9 cellular contexts compared by ENCODE assay signal in genomic region chr10:89001024-89001423, GRCh38. TPM values are rescaled to one million over a fixed set of nuclear protein-coding genes. Genes with fewer than 3 reads are reported as not detected.
A peak's percentile ranks its signal among the peaks of the same experiment; 100 is the strongest.
DNase-seq lines count a peak whose midpoint lies in the region; FAIRE-seq and TF ChIP-seq lines count a peak whose summit lies in the region.
"Had no signal": no experiment of that assay in that cellular context is flagged by ENCODE, and none has a peak within 500 bp of the region (broad histone marks: within the 10 kb centered on the region; RNA-seq: fewer than 3 reads in every experiment).

No MANE protein-coding gene starts in this region.

- H3K36me3 ChIP-seq in SK-N-SH (replicated peaks in 1 of 2; ENCODE audit: control insufficient read depth in 1 of 2, insufficient read depth in 2 of 2, low read length in 1 of 2) (peaks cover 11 to 16% of the 10 kb centered on the region in 2 experiments), esophagus squamous epithelium (peaks cover 0 to 28% (median 0%) of the 10 kb centered on the region in 3 donors), stomach smooth muscle (ENCODE audit: control insufficient read depth in 2 of 2, insufficient read depth in 2 of 2, low read length in 2 of 2) (peaks cover 0 to 7% of the 10 kb centered on the region in 2 donors)

- no peaks in the 10 kb centered on the region for H3K9me3 ChIP-seq in SK-N-SH
- no peaks in the 10 kb centered on the region for H3K9me3 ChIP-seq in esophagus squamous epithelium
- H3K9me3 ChIP-seq in stomach smooth muscle (ENCODE audit: control insufficient read depth in 2 of 2, low read length in 2 of 2) = no peaks in the 10 kb centered on the region

- no peak for TF ChIP-seq POLR2A in esophagus squamous epithelium (IDR thresholded peaks at IDR 0.05)

- H3K27me3 ChIP-seq in SK-N-SH (ENCODE audit: insufficient read depth) = no peaks in the 10 kb centered on the region
- no peaks in the 10 kb centered on the region for H3K27me3 ChIP-seq in esophagus squamous epithelium
- H3K27me3 ChIP-seq in stomach smooth muscle (ENCODE audit: control insufficient read depth in 1 of 2, insufficient read depth in 2 of 2, low read length in 2 of 2) = no peaks in the 10 kb centered on the region

- H4K20me1 ChIP-seq in SK-N-SH (ENCODE audit: insufficient read depth) = no peaks in the 10 kb centered on the region

- H3K27ac ChIP-seq in SK-N-SH (ENCODE audit: low read depth in 2 of 2, low read length in 1 of 2) = 0 out of 4 replicates have a peak overlapping the region, but pooled peaks of 1 of the 2 experiments have one; percentile 2
- H3K27ac ChIP-seq in esophagus squamous epithelium = peak overlapping the region in 3 of 4 donors; percentile 49 to 75 (median 72)
- peak overlapping the region; percentile 6 for H3K27ac ChIP-seq in stomach smooth muscle (ENCODE audit: low read length)

- 86% methylated on average over 2 of the region's 2 CpGs for WGBS in SK-N-SH (ENCODE audit: low lambda C conversion rate)
- 42 to 43% methylated on average over 2 of the region's 2 CpGs for WGBS in esophagus squamous epithelium, 2 donors

- no peaks in the 10 kb centered on the region for H3K9me3 Mint-ChIP-seq in activated T-cell treated with anti-CD3 and anti-CD28 coated beads, Interleukin-2, amount 50 U/mL, for 24 hours

- peaks cover 55% of the 10 kb centered on the region; the same call in 1 of the 2 replicates for H3K79me2 ChIP-seq in SK-N-SH (ENCODE audit: insufficient read depth)

- peaks cover 33% of the 10 kb centered on the region for H3K36me3 Mint-ChIP-seq in activated T-cell treated with anti-CD3 and anti-CD28 coated beads, Interleukin-2, amount 50 U/mL, for 24 hours (ENCODE audit: low read depth)

- peaks cover 15% of the 10 kb centered on the region for H3F3A ChIP-seq in SK-N-SH (replicated peaks; ENCODE audit: insufficient read depth)

- TF ChIP-seq EP300 in SK-N-SH (IDR thresholded peaks at IDR 0.05; ENCODE audit: borderline replicate concordance in 1 of 2, low read depth in 1 of 2, low read length in 1 of 2) = no peak

- no peaks in the 10 kb centered on the region for H3K9me2 ChIP-seq in SK-N-SH

- peaks cover 3 to 27% of the 10 kb centered on the region in 2 experiments; a peak in 2 of 4 replicates for H3K4me1 ChIP-seq in SK-N-SH (ENCODE audit: control insufficient read depth in 1 of 2, insufficient read depth in 2 of 2, low read depth in 1 of 2, low read length in 1 of 2)
- H3K4me1 ChIP-seq in esophagus squamous epithelium = peaks cover 4 to 80% (median 15%) of the 10 kb centered on the region in 3 donors
- peaks cover 8% of the 10 kb centered on the region for H3K4me1 ChIP-seq in stomach smooth muscle (ENCODE audit: control insufficient read depth, insufficient read depth, low read length)

- H3K4me3 Mint-ChIP-seq in activated T-cell treated with anti-CD3 and anti-CD28 coated beads, Interleukin-2, amount 50 U/mL, for 24 hours = peak overlapping the region; percentile 74

- H3K27me3 Mint-ChIP-seq in activated T-cell treated with anti-CD3 and anti-CD28 coated beads, Interleukin-2, amount 50 U/mL, for 24 hours = no peaks in the 10 kb centered on the region

- H3K4me3 ChIP-seq in SK-N-SH (ENCODE audit: low read depth in 2 of 2, low read length in 1 of 2) (no peak overlapping the region), esophagus squamous epithelium (peak overlapping the region in 1 of 4 donors; percentile 6), stomach smooth muscle (ENCODE audit: low read length in 2 of 2) (no peak overlapping the region)

- POLR2A ChIA-PET in SK-N-SH (lab: Yijun Ruan, JAX) = no interaction called here

- no peak overlapping the region for H2AFZ ChIP-seq in SK-N-SH (ENCODE audit: low read depth)

- DNase-seq in activated T-cell treated with anti-CD3 and anti-CD28 coated beads, Interleukin-2, amount 50 U/mL, for 24 hours = no peak
- no peak for DNase-seq in activated T-cell treated with anti-CD3 and anti-CD28 coated beads, Interleukin-2, amount 50 U/mL, for 1 hour
- DNase-seq in SK-N-SH = no peak
- no peak for DNase-seq in esophagus squamous epithelium (lab: John Stamatoyannopoulos, UW)
- DNase-seq in NCI-H1930 (lab: John Stamatoyannopoulos, UW) = no peak
- no peak for DNase-seq in RCC 7860 (ENCODE audit: low spot score)
- DNase-seq in retina = no peak
- DNase-seq: NCI-H526 had no signal

- no peak for TF ChIP-seq CTCF in SK-N-SH (IDR thresholded peaks at IDR 0.05)
- no peak for TF ChIP-seq CTCF in esophagus squamous epithelium (IDR thresholded peaks at IDR 0.05)

- intact Hi-C loops in esophagus squamous epithelium (cut with DNase I) = no loop called here

- peaks cover 64% of the 10 kb centered on the region for H3K4me1 Mint-ChIP-seq in activated T-cell treated with anti-CD3 and anti-CD28 coated beads, Interleukin-2, amount 50 U/mL, for 24 hours (ENCODE audit: low read depth)

- 0 out of 2 replicates have a peak overlapping the region, but pooled peaks have one; percentile 4 for H3K4me2 ChIP-seq in SK-N-SH

- FAIRE-seq in RCC 7860 (lab: Jason Lieb, UNC) = no peak

- TF ChIP-seq RAD21 in SK-N-SH (IDR thresholded peaks at IDR 0.05; ENCODE audit: low read length) = no peak

- H3K9ac ChIP-seq in SK-N-SH = no peak overlapping the region
- H3K9ac ChIP-seq in stomach smooth muscle (ENCODE audit: low read length in 2 of 2) = no peak overlapping the region

- H3K27ac Mint-ChIP-seq in activated T-cell treated with anti-CD3 and anti-CD28 coated beads, Interleukin-2, amount 50 U/mL, for 24 hours = peak overlapping the region; percentile 90

- CTCF ChIA-PET in SK-N-SH (lab: Yijun Ruan, JAX) = interaction anchor here (0.7 to 1.9 kb wide), 3 partner anchors 14 to 217 kb away, joined by 3 to 5 read pairs (median 5); no protein-coding TSS in a partner anchor

TF ChIP-seq in SK-N-SH, 30 proteins besides CTCF, POLR2A, EP300 and RAD21 (continues in another document):
- TF ChIP-seq RXRA (IDR thresholded peaks at IDR 0.05; ENCODE audit: borderline replicate concordance, low read depth) (no peak), SMC3 (IDR thresholded peaks at IDR 0.05; ENCODE audit: low read depth, low read length) (no peak), REST (IDR thresholded peaks at IDR 0.05; ENCODE audit: low read depth, low read length) (no peak), NFIC (IDR thresholded peaks at IDR 0.05; ENCODE audit: borderline replicate concordance) (no peak), MXI1 (IDR thresholded peaks at IDR 0.05; ENCODE audit: low read depth, low read length) (no peak), GATA2 (CRISPR knock-in tag; IDR thresholded peaks at IDR 0.05) (no peak), IRF3 (IDR thresholded peaks at IDR 0.05; ENCODE audit: low read depth, low read length) (no peak), USF1 (IDR thresholded peaks at IDR 0.05; ENCODE audit: borderline replicate concordance, low read depth) (no peak), FOXM1 (IDR thresholded peaks at IDR 0.05; ENCODE audit: low read depth) (no peak)

RNA-seq across cellular contexts. Expression of gene FAS, which starts 10.4 kb away (rescaled TPM):
- 31.5 and 44.2 TPM in 2 replicates for polyA plus RNA-seq in SK-N-SH (2012; rRNA removed)
- 37.8 and 39.8 TPM in 2 replicates for polyA plus RNA-seq in SK-N-SH (2012; cell fraction: cytosol; rRNA removed)
- 24.3 and 50.5 TPM in 2 replicates for polyA plus RNA-seq in SK-N-SH (2012; cell fraction: nucleus; rRNA removed)
- 10 to 100 TPM; 14.9 to 33.6 (median 19.4) TPM for total RNA-seq in esophagus squamous epithelium

RNA-seq across cellular contexts. Expression of gene ACTA2, which starts 48.5 kb away (rescaled TPM):
- 119 and 130 TPM in 2 replicates for polyA plus RNA-seq in SK-N-SH (2012; rRNA removed)
- polyA plus RNA-seq in SK-N-SH (2012; cell fraction: cytosol; rRNA removed) = 128 and 149 TPM in 2 replicates
- polyA plus RNA-seq in SK-N-SH (2012; cell fraction: nucleus; rRNA removed) = 146 and 161 TPM in 2 replicates
- 1,000 to 10,000 TPM in 1 of 4 donors, 100 to 1,000 TPM in 2, 10 to 100 TPM in 1; 64.6 to 1,343 (median 285) TPM for total RNA-seq in esophagus squamous epithelium
